In the genomic region with DNA sequence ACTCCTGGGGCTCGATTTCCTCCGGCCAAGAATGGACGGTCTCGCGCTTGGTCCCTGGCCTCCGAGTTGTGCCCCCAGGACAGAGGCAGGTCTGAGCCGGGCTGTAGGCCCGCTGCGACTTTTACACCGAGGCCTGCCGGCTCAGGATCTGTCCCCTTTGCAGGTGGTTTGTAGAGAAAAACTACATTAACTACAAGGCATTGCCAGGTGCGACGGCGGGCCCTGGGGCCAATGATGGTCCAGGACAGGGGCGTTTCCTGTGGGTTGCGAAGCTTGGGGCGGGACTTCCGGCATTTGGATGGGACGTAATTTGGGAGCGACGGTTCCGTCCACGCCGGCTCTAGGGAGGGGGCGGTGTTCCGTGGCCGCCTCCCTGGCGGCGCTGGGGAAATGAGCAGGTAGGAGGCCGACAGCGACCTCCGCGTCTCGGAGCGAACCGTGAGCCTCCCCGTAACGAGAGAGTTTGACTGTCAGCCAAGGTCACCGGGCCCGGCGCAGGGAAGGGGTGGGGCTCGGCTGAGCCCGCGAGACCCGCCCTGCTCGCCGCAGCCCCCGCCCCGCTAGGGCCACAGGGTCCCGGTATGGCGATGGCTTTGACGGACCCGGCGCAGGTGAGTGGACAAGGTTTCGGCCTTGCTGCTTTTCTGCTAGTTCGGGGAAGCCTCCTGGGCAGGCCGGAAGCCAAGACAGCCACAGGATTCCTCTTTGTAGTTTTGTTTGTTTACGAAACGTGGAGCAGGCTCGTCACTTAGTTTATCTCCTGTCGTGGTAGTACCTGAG, we compare ENCODE assay signal across 8 cellular contexts. TPM values are rescaled to one million over a fixed set of nuclear protein-coding genes. Genes with fewer than 3 reads are reported as not detected.
DNase-seq lines count a peak whose midpoint lies in the region; ATAC-seq and TF ChIP-seq lines count a peak whose summit lies in the region.

Gene ZNF805, plus strand, starts transcription at position 322 of the 780 bp plus-strand sequence. Its CDS starts 260 bp downstream, at position 582.

- H3K4me3 ChIP-seq in BE2C (ENCODE audit: low read depth, low read length) (peak within 1 kb of the TSS; percentile 98), choroid plexus epithelial cell (ENCODE audit: low read depth, low read length) (peak within 1 kb of the TSS; percentile 84), kidney epithelial cell (ENCODE audit: low read depth, low read length) (peak within 1 kb of the TSS; percentile 83)

- intact Hi-C loops in activated CD4-positive, alpha-beta T cell treated with anti-CD3 and anti-CD28 coated beads for 36 hours (cut with DNase I, micrococcal nuclease), result loop anchor here (1.0 kb wide), 12 partner anchors 40 to 943 kb away; partner anchors contain the start of genes TRAPPC2B (in 2 of the 2), ZNF304 (in 2 of the 2), ZNF460 (in 2 of the 2) and ZNF543 (in 2 of the 2)

- 0 out of 2 replicates have a peak, but pooled peaks have one; percentile 2 for TF ChIP-seq CTCF in BE2C (IDR thresholded peaks at IDR 0.05; ENCODE audit: low read depth, low read length)
- TF ChIP-seq CTCF in choroid plexus epithelial cell (conservative IDR thresholded peaks at IDR 0.05; ENCODE audit: low read depth, low read length), result no peak
- no peak for TF ChIP-seq CTCF in kidney epithelial cell (IDR thresholded peaks at IDR 0.05; ENCODE audit: insufficient read depth, low read length, poor library complexity, severe bottlenecking)

- peak; percentile 95 for ATAC-seq in HG03439 (IDR thresholded peaks at IDR 0.05; ENCODE audit: unreplicated experiment)
- ATAC-seq in activated CD4-positive, alpha-beta T cell treated with anti-CD3 and anti-CD28 coated beads for 36 hours, result peak; percentile 95

- H3K36me3 ChIP-seq in BE2C, result peaks cover 11% of the 10 kb centered on the region
- H3K36me3 ChIP-seq in kidney epithelial cell (ENCODE audit: control insufficient read depth, insufficient read depth, low read length), result peaks cover 2% of the 10 kb centered on the region

- no peaks in the 10 kb centered on the region for H3K9me3 Mint-ChIP-seq in activated CD4-positive, alpha-beta T cell treated with anti-CD3 and anti-CD28 coated beads for 36 hours (ENCODE audit: low read depth)

- H3K27me3 ChIP-seq in BE2C, result no peaks in the 10 kb centered on the region
- H3K27me3 ChIP-seq in kidney epithelial cell (ENCODE audit: control insufficient read depth, insufficient read depth, low read length), result no peaks in the 10 kb centered on the region

- peak within 1 kb of the TSS; percentile 92 for H3K27ac Mint-ChIP-seq in activated CD4-positive, alpha-beta T cell treated with anti-CD3 and anti-CD28 coated beads for 36 hours

- no peaks in the 10 kb centered on the region for H3K9me3 ChIP-seq in BE2C

- peaks cover 23% of the 10 kb centered on the region for H3K4me1 Mint-ChIP-seq in activated CD4-positive, alpha-beta T cell treated with anti-CD3 and anti-CD28 coated beads for 36 hours

- H3K4me3 Mint-ChIP-seq in activated CD4-positive, alpha-beta T cell treated with anti-CD3 and anti-CD28 coated beads for 36 hours, result peak within 1 kb of the TSS; percentile 80

- POLR2A ChIA-PET in activated CD4-positive, alpha-beta T cell treated with anti-CD3 and anti-CD28 coated beads for 36 hours (lab: Charles Lee), result interaction anchor here (1.0 kb wide), 1 partner anchor 127 kb away, joined by 3 read pairs; no protein-coding TSS in a partner anchor

- H3K36me3 Mint-ChIP-seq in activated CD4-positive, alpha-beta T cell treated with anti-CD3 and anti-CD28 coated beads for 36 hours (ENCODE audit: low read depth), result peaks cover 16% of the 10 kb centered on the region

- H3K27me3 Mint-ChIP-seq in activated CD4-positive, alpha-beta T cell treated with anti-CD3 and anti-CD28 coated beads for 36 hours, result no peaks in the 10 kb centered on the region

- peak; percentile 93 for DNase-seq in BE2C
- peak; percentile 93 for DNase-seq in GM19238 (ENCODE audit: insufficient read length, low spot score)
- DNase-seq in NCI-H510A treated with DMSO at 0.1 percent for 48 hours (lab: John Stamatoyannopoulos, UW), result peak; percentile 78
- DNase-seq in activated CD4-positive, alpha-beta T cell treated with anti-CD3 and anti-CD28 coated beads for 36 hours, result peak; percentile 97
- peak; percentile 95 for DNase-seq in choroid plexus epithelial cell (ENCODE audit: low read depth)
- peak; percentile 69 for DNase-seq in kidney epithelial cell (ENCODE audit: low read depth)
- DNase-seq in stimulated activated CD4-positive, alpha-beta T cell treated with anti-CD3 and anti-CD28 coated beads, Interleukin-15, amount 100 ng/mL, for 24 hours, result peak; percentile 95

- CTCF ChIA-PET in activated CD4-positive, alpha-beta T cell treated with anti-CD3 and anti-CD28 coated beads for 36 hours (lab: Charles Lee), result interaction anchor here (0.6 to 0.7 kb wide), 2 partner anchors 17 to 31 kb away, joined by 3 to 4 read pairs; no protein-coding TSS in a partner anchor

- no peaks in the 10 kb centered on the region for H3K4me1 ChIP-seq in BE2C

RNA-seq across cellular contexts. Expression of gene ZNF805, which starts in this region (rescaled TPM):
- 2.2 TPM for polyA plus RNA-seq in BE2C (2012; ENCODE audit: insufficient read depth, insufficient read length, low read depth)
- total RNA-seq in activated CD4-positive, alpha-beta T cell treated with anti-CD3 and anti-CD28 coated beads for 36 hours, result 1 to 10 TPM; 6.4 to 7.1 TPM
- total RNA-seq in kidney epithelial cell, result 18.7 and 19.2 TPM in 2 replicates

Comparison
In these comparisons a context has a peak if more than half of its experiments do, and no peak if none do; other contexts are left out.
1. Peak in every context shown above with its lines: DNase-seq, ATAC-seq and H3K4me3 ChIP-seq.